1 cellular context compared by ENCODE assay signal in the genomic region with DNA sequence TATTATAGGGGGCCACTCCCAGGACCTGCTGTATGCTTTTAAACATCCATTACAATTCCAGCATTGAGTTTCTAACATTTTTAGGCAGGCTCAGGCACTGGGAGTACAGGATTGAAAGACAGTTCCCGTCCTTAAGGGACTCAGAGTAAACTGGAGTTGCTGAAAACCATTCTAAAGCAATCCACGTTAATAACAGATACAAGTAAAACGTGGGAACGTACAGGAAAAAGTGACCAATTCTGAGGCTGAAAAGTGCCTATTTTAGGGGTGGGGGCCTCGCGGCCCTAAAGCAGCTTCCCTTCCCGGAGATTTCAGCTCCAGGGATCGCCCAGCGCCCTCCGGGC.
TF ChIP-seq lines count a peak whose summit lies in the region.

No MANE protein-coding gene starts in this region.

TF ChIP-seq in WTC11, 78 proteins besides CTCF, POLR2A, EP300 and RAD21 (continued from another document):
- no peak for TF ChIP-seq ELF4 (CRISPR knock-in tag; IDR thresholded peaks at IDR 0.05; ENCODE audit: low read depth)
